In genomic region chr9:39828457-39828856, GRCh38 we compare ENCODE assay signal across 8 cellular contexts.
A peak's percentile ranks its signal among the peaks of the same experiment; 100 is the strongest.
DNase-seq lines count a peak whose midpoint lies in the region; ATAC-seq and TF ChIP-seq lines count a peak whose summit lies in the region.
"Not testable (repeated sequence)": the region's sequence is repeated elsewhere in the genome, so short reads cannot be mapped to it uniquely, and the experiment has no call there.

No MANE protein-coding gene starts in this region.

- not testable (repeated sequence) for H3K27me3 ChIP-seq in NT2/D1 (ENCODE audit: insufficient read depth, insufficient read length); iPS DF 6.9 (ENCODE audit: control insufficient read depth, insufficient read depth, low read length)

- WGBS in iPS DF 6.9 (ENCODE audit: insufficient coverage, insufficient read length): no CpG with 5 or more reads among the region's 4 CpGs

- not testable (repeated sequence) for H3K4me1 Mint-ChIP-seq in activated CD4-positive, alpha-beta T cell treated with anti-CD3 and anti-CD28 coated beads for 36 hours; osteocyte (ENCODE audit: unreplicated experiment)

- not testable (repeated sequence) for H3K36me3 ChIP-seq in NT2/D1 (ENCODE audit: insufficient read depth, insufficient read length, low read length); iPS DF 6.9 (ENCODE audit: control insufficient read depth, insufficient read depth, low read length)

- H3K27me3 Mint-ChIP-seq in activated CD4-positive, alpha-beta T cell treated with anti-CD3 and anti-CD28 coated beads for 36 hours; osteocyte (ENCODE audit: unreplicated experiment): not testable (repeated sequence)

- CTCF ChIA-PET in activated CD4-positive, alpha-beta T cell treated with anti-CD3 and anti-CD28 coated beads for 36 hours (lab: Charles Lee): not testable (repeated sequence)

- H3K9me3 Mint-ChIP-seq in activated CD4-positive, alpha-beta T cell treated with anti-CD3 and anti-CD28 coated beads for 36 hours (ENCODE audit: low read depth); osteocyte (ENCODE audit: unreplicated experiment): not testable (repeated sequence)

- H3K9me3 ChIP-seq in NT2/D1 (ENCODE audit: insufficient read depth, low read length); iPS DF 6.9 (ENCODE audit: control insufficient read depth, insufficient read depth, low read length): not testable (repeated sequence)

- not testable (repeated sequence) for H3K4me3 ChIP-seq in AG10803 (ENCODE audit: low read length); HFF-Myc (replicated peaks; ENCODE audit: low read depth, low read length); NT2/D1 (ENCODE audit: insufficient read length, low read depth); iPS DF 6.9 (ENCODE audit: low read length)

- TF ChIP-seq CTCF in AG10803 (conservative IDR thresholded peaks at IDR 0.05; ENCODE audit: low read length) (peak; percentile 31), HFF-Myc (IDR thresholded peaks at IDR 0.05; ENCODE audit: low read depth, low read length, missing control alignments) (peak; percentile 33), osteocyte (IDR thresholded peaks at IDR 0.05) (peak; percentile 58)

- not testable (repeated sequence) for H3K36me3 Mint-ChIP-seq in activated CD4-positive, alpha-beta T cell treated with anti-CD3 and anti-CD28 coated beads for 36 hours (ENCODE audit: low read depth); osteocyte (ENCODE audit: unreplicated experiment)

- not testable (repeated sequence) for H3K4me1 ChIP-seq in NT2/D1 (ENCODE audit: insufficient read depth, insufficient read length); iPS DF 6.9 (ENCODE audit: control insufficient read depth, insufficient read depth, low read length)

- not testable (repeated sequence) for H3K4me3 Mint-ChIP-seq in activated CD4-positive, alpha-beta T cell treated with anti-CD3 and anti-CD28 coated beads for 36 hours; osteocyte (ENCODE audit: unreplicated experiment)

- not testable (repeated sequence) for DNase-seq in AG10803 (ENCODE audit: low read depth); osteocyte (ENCODE audit: extremely low spot score, unreplicated experiment)
- DNase-seq in ELF-1 (ENCODE audit: low read depth, low spot score): peak; percentile 5
- peak; percentile 5 for DNase-seq in HFF-Myc (ENCODE audit: extremely low read depth, low read depth)
- peak; percentile 2 for DNase-seq in NT2/D1 (ENCODE audit: low read depth, low spot score)
- DNase-seq in activated CD4-positive, alpha-beta T cell treated with anti-CD3 and anti-CD28 coated beads for 36 hours: peak; percentile 8
- DNase-seq in dedifferentiated amniotic fluid mesenchymal stem cell (ENCODE audit: extremely low spot score): peak; percentile 14
- DNase-seq in iPS DF 6.9 (ENCODE audit: low read depth, low spot score): peak; percentile 4

- H3K27ac ChIP-seq in iPS DF 6.9 (ENCODE audit: low read length): not testable (repeated sequence)

- POLR2A ChIA-PET in activated CD4-positive, alpha-beta T cell treated with anti-CD3 and anti-CD28 coated beads for 36 hours (lab: Charles Lee): not testable (repeated sequence)

- not testable (repeated sequence) for H3K27ac Mint-ChIP-seq in activated CD4-positive, alpha-beta T cell treated with anti-CD3 and anti-CD28 coated beads for 36 hours; osteocyte (ENCODE audit: unreplicated experiment)

- not testable (repeated sequence) for ATAC-seq in activated CD4-positive, alpha-beta T cell treated with anti-CD3 and anti-CD28 coated beads for 36 hours

- not testable (repeated sequence) for H3K9ac ChIP-seq in NT2/D1 (ENCODE audit: insufficient read length, low read depth)

- intact Hi-C loops in activated CD4-positive, alpha-beta T cell treated with anti-CD3 and anti-CD28 coated beads for 36 hours (cut with DNase I, micrococcal nuclease): not testable (repeated sequence)
